In the genomic region with DNA sequence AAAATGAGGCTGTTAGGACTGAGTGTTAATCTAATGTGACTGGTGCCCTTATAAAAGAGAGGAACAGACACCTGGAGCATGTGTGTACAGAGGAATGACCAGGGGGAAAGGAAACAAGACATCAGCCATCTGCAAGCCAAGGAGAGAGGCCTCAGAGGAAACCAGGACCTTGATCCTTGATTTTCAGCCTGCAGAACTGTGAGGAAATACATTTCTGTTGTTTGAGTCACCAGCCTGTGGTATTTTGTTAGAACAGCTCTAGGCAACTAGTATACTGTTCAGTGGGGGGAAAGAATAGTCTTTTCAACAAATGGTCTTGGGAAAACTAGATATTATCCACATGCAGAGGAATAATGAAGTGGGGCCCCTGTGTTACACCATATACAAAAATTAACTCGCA, we compare ENCODE assay signal across 11 cellular contexts.
A peak's percentile ranks its signal among the peaks of the same experiment; 100 is the strongest.
DNase-seq lines count a peak whose midpoint lies in the region; ATAC-seq and TF ChIP-seq lines count a peak whose summit lies in the region.
"Had no signal": no experiment of that assay in that cellular context is flagged by ENCODE, and none has a peak within 500 bp of the region (broad histone marks: within the 10 kb centered on the region; RNA-seq: fewer than 3 reads in every experiment).

No MANE protein-coding gene starts in this region.

- peaks cover 22% of the 10 kb centered on the region for H3K4me1 Mint-ChIP-seq in T-helper 17 cell
- H3K4me1 Mint-ChIP-seq: brain had no signal

- H3K9me3 ChIP-seq in tibial nerve: no peaks in the 10 kb centered on the region
- no peaks in the 10 kb centered on the region for H3K9me3 ChIP-seq in T-helper 17 cell (ENCODE audit: control insufficient read depth, low read length, poor library complexity, severe bottlenecking)

- H3K27me3 ChIP-seq in tibial nerve: no peaks in the 10 kb centered on the region

- no peak for ATAC-seq in T-helper 17 cell

- DNase-seq in AG09319 (ENCODE audit: extremely low read depth, low read depth): peak; percentile 48
- peak; percentile 94 for DNase-seq in HT1080 (ENCODE audit: low read depth)
- peak; percentile 89 for DNase-seq in astrocyte of the hippocampus (ENCODE audit: low read depth, low spot score)
- DNase-seq in kidney tubule cell (ENCODE audit: low spot score): peak; percentile 92
- DNase-seq in GOT3 (lab: John Stamatoyannopoulos, UW): no peak
- no peak for DNase-seq in tibial nerve (ENCODE audit: low spot score in 2 of 2)
- no peak for DNase-seq in NCI-H2171 treated with DMSO at 0.1 percent for 48 hours (lab: John Stamatoyannopoulos, UW)
- DNase-seq in T-helper 17 cell: no peak
- DNase-seq: activated CD4-positive, alpha-beta memory T cell treated with anti-CD3 and anti-CD28 coated beads for 36 hours; DMS79 treated with DMSO at 0.1 percent for 48 hours had no signal

- no peak overlapping the region for H3K27ac Mint-ChIP-seq in T-helper 17 cell
- H3K27ac Mint-ChIP-seq: activated CD4-positive, alpha-beta memory T cell treated with anti-CD3 and anti-CD28 coated beads for 36 hours; brain had no signal

- no peaks in the 10 kb centered on the region for H3K36me3 Mint-ChIP-seq in T-helper 17 cell (ENCODE audit: low read depth)
- H3K36me3 Mint-ChIP-seq: activated CD4-positive, alpha-beta memory T cell treated with anti-CD3 and anti-CD28 coated beads for 36 hours; brain had no signal

- WGBS in tibial nerve, 2 donors: 89 to 100% methylated on average over 1 of the region's 1 CpG

- H3K4me1 ChIP-seq in tibial nerve: peaks cover 0 to 11% (median 2%) of the 10 kb centered on the region in 4 donors

- peak overlapping the region in 1 of 4 donors; percentile 34 for H3K27ac ChIP-seq in tibial nerve

- TF ChIP-seq EP300 in tibial nerve (IDR thresholded peaks at IDR 0.05): peak in 1 of 2 donors; percentile 25

- no peak for TF ChIP-seq CTCF in AG09319 (IDR thresholded peaks at IDR 0.05; ENCODE audit: low read depth, low read length)
- no peak for TF ChIP-seq CTCF in tibial nerve (IDR thresholded peaks at IDR 0.05)

- peaks cover 10% of the 10 kb centered on the region for H3K27me3 Mint-ChIP-seq in T-helper 17 cell

- H3K4me3 Mint-ChIP-seq in T-helper 17 cell: no peak overlapping the region
- H3K4me3 Mint-ChIP-seq: activated CD4-positive, alpha-beta memory T cell treated with anti-CD3 and anti-CD28 coated beads for 36 hours; brain had no signal

- H3K4me3 ChIP-seq in tibial nerve: no peak overlapping the region

- TF ChIP-seq POLR2A in tibial nerve (IDR thresholded peaks at IDR 0.05): no peak

- no peaks in the 10 kb centered on the region for H3K36me3 ChIP-seq in tibial nerve

Comparison
In these comparisons a context has a peak if more than half of its experiments do, and no peak if none do; other contexts are left out.
1. DNase-seq: peak in AG09319 (single experiment), HT1080 (single experiment), astrocyte of the hippocampus (single experiment) and kidney tubule cell (single experiment); none in GOT3 (single experiment), tibial nerve (0 of 2), NCI-H2171 treated with DMSO at 0.1 percent for 48 hours (single experiment) and T-helper 17 cell (0 of 3).